ENCODE assay signal across 1 cellular context in the genomic region with DNA sequence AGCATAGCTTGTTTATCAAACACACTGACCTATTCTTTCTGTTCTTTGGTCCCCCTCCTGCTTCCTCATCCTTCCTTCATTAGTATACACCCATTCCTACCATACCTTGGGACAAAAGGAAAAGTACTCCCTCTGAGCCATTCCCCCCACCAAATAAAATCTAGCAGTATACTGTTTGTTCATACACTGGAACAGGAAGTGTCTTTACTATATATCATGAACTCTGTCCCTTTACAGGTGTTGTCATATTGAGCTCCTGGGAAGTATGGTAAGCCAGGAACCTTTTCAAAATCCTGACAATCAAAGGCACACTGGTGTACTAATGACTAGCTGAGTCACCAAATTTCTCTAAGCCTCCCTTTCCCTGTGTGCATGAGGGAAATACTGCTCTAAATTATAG.
TF ChIP-seq lines count a peak whose summit lies in the region.

No MANE protein-coding gene starts in this region.

TF ChIP-seq in A549, 52 proteins besides CTCF, POLR2A, EP300 and RAD21 (continued from another document):
- no peak for TF ChIP-seq USF2 (IDR thresholded peaks at IDR 0.05)
- TF ChIP-seq, protein P1, sequence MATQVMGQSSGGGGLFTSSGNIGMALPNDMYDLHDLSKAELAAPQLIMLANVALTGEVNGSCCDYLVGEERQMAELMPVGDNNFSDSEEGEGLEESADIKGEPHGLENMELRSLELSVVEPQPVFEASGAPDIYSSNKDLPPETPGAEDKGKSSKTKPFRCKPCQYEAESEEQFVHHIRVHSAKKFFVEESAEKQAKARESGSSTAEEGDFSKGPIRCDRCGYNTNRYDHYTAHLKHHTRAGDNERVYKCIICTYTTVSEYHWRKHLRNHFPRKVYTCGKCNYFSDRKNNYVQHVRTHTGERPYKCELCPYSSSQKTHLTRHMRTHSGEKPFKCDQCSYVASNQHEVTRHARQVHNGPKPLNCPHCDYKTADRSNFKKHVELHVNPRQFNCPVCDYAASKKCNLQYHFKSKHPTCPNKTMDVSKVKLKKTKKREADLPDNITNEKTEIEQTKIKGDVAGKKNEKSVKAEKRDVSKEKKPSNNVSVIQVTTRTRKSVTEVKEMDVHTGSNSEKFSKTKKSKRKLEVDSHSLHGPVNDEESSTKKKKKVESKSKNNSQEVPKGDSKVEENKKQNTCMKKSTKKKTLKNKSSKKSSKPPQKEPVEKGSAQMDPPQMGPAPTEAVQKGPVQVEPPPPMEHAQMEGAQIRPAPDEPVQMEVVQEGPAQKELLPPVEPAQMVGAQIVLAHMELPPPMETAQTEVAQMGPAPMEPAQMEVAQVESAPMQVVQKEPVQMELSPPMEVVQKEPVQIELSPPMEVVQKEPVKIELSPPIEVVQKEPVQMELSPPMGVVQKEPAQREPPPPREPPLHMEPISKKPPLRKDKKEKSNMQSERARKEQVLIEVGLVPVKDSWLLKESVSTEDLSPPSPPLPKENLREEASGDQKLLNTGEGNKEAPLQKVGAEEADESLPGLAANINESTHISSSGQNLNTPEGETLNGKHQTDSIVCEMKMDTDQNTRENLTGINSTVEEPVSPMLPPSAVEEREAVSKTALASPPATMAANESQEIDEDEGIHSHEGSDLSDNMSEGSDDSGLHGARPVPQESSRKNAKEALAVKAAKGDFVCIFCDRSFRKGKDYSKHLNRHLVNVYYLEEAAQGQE (IDR thresholded peaks at IDR 0.05), result no peak
